ENCODE assay signal across 20 cellular contexts in genomic region chr12:47920913-47921312, GRCh38. TPM values are rescaled to one million over a fixed set of nuclear protein-coding genes. Genes with fewer than 3 reads are reported as not detected.
DNase-seq lines count a peak whose midpoint lies in the region; ATAC-seq and TF ChIP-seq lines count a peak whose summit lies in the region.
"Had no signal": no experiment of that assay in that cellular context is flagged by ENCODE, and none has a peak within 500 bp of the region (broad histone marks: within the 10 kb centered on the region; RNA-seq: fewer than 3 reads in every experiment).

No MANE protein-coding gene starts in this region.

- H3K4me1 Mint-ChIP-seq in activated CD8-positive, alpha-beta memory T cell treated with anti-CD3 and anti-CD28 coated beads, Interleukin-2, amount 10 ng/mL, durations not matched to agents 7 days and 5 days, result no peaks in the 10 kb centered on the region
- H3K4me1 Mint-ChIP-seq in endodermal cell (no peaks in the 10 kb centered on the region), T-helper 17 cell (no peaks in the 10 kb centered on the region)
- no peaks in the 10 kb centered on the region for H3K4me1 Mint-ChIP-seq in activated CD4-positive, alpha-beta T cell treated with anti-CD3 and anti-CD28 coated beads, Interleukin-2, amount 10 ng/mL, durations not matched to agents 24 days and 14 days
- H3K4me1 Mint-ChIP-seq: B cell had no signal

- no peaks in the 10 kb centered on the region for H3K36me3 ChIP-seq in endodermal cell (ENCODE audit: control insufficient read depth, insufficient read depth, low read length)
- no peaks in the 10 kb centered on the region for H3K36me3 ChIP-seq in sigmoid colon
- H3K36me3 ChIP-seq: BLaER1 treated with 17β-estradiol and CSF1 and Interleukin-3, amounts not matched to agents 10 nM and 100 nM had no signal

- no peaks in the 10 kb centered on the region for H3K4me1 ChIP-seq in endodermal cell (ENCODE audit: control insufficient read depth, insufficient read depth, low read length)
- no peaks in the 10 kb centered on the region for H3K4me1 ChIP-seq in sigmoid colon
- H3K4me1 ChIP-seq: A549; BLaER1 treated with 17β-estradiol and CSF1 and Interleukin-3, amounts not matched to agents 10 nM and 100 nM; Caco-2 had no signal

- H3K27ac ChIP-seq in endodermal cell (ENCODE audit: low read depth, low read length) (no peak overlapping the region), sigmoid colon (no peak overlapping the region)
- H3K27ac ChIP-seq: 22Rv1; A549; BLaER1 treated with 17β-estradiol and CSF1 and Interleukin-3, amounts not matched to agents 10 nM and 100 nM; C4-2B had no signal

- TF ChIP-seq EP300 in sigmoid colon (IDR thresholded peaks at IDR 0.05), result no peak

- H3K27ac Mint-ChIP-seq in activated CD8-positive, alpha-beta memory T cell treated with anti-CD3 and anti-CD28 coated beads, Interleukin-2, amount 10 ng/mL, durations not matched to agents 7 days and 5 days, result no peak overlapping the region
- no peak overlapping the region for H3K27ac Mint-ChIP-seq in endodermal cell
- H3K27ac Mint-ChIP-seq in activated CD4-positive, alpha-beta T cell treated with anti-CD3 and anti-CD28 coated beads, Interleukin-2, amount 10 ng/mL, durations not matched to agents 24 days and 14 days, result no peak overlapping the region
- H3K27ac Mint-ChIP-seq in T-helper 17 cell, result no peak overlapping the region
- H3K27ac Mint-ChIP-seq: B cell; CD4-positive, alpha-beta T cell; CD8-positive, alpha-beta T cell had no signal

- intact Hi-C loops in sigmoid colon (cut with DNase I), result no loop called here
- intact Hi-C loops in activated CD4-positive, alpha-beta T cell treated with anti-CD3 and anti-CD28 coated beads, Interleukin-2, amount 10 ng/mL, durations not matched to agents 24 days and 14 days (cut with micrococcal nuclease), result no loop called here

- no peak for ATAC-seq in activated CD8-positive, alpha-beta memory T cell treated with anti-CD3 and anti-CD28 coated beads, Interleukin-2, amount 10 ng/mL, durations not matched to agents 7 days and 5 days
- no peak for ATAC-seq in T-helper 17 cell
- ATAC-seq: A549; CD8-positive, alpha-beta T cell had no signal

- peaks cover 66% of the 10 kb centered on the region for H3K27me3 Mint-ChIP-seq in activated CD8-positive, alpha-beta memory T cell treated with anti-CD3 and anti-CD28 coated beads, Interleukin-2, amount 10 ng/mL, durations not matched to agents 7 days and 5 days
- peaks cover 61% of the 10 kb centered on the region for H3K27me3 Mint-ChIP-seq in endodermal cell (ENCODE audit: insufficient read depth)
- peaks cover 43% of the 10 kb centered on the region for H3K27me3 Mint-ChIP-seq in activated CD4-positive, alpha-beta T cell treated with anti-CD3 and anti-CD28 coated beads, Interleukin-2, amount 10 ng/mL, durations not matched to agents 24 days and 14 days
- peaks cover 30% of the 10 kb centered on the region for H3K27me3 Mint-ChIP-seq in T-helper 17 cell
- H3K27me3 Mint-ChIP-seq: CD4-positive, alpha-beta T cell had no signal

- H3K4me3 ChIP-seq in endodermal cell (ENCODE audit: low read length) (no peak overlapping the region), sigmoid colon (no peak overlapping the region)
- H3K4me3 ChIP-seq: A549; BLaER1 treated with 17β-estradiol and CSF1 and Interleukin-3, amounts not matched to agents 10 nM and 100 nM had no signal

- H3K9ac ChIP-seq in endodermal cell (ENCODE audit: extremely low read depth, low read length, poor library complexity, severe bottlenecking), result no peak overlapping the region
- H3K9ac ChIP-seq: BLaER1 treated with 17β-estradiol and CSF1 and Interleukin-3, amounts not matched to agents 10 nM and 100 nM had no signal

- TF ChIP-seq POLR2A in sigmoid colon (IDR thresholded peaks at IDR 0.05), result no peak

- H3K36me3 Mint-ChIP-seq in activated CD8-positive, alpha-beta memory T cell treated with anti-CD3 and anti-CD28 coated beads, Interleukin-2, amount 10 ng/mL, durations not matched to agents 7 days and 5 days, result no peaks in the 10 kb centered on the region
- H3K36me3 Mint-ChIP-seq in endodermal cell (ENCODE audit: low read depth), result no peaks in the 10 kb centered on the region
- H3K36me3 Mint-ChIP-seq in activated CD4-positive, alpha-beta T cell treated with anti-CD3 and anti-CD28 coated beads, Interleukin-2, amount 10 ng/mL, durations not matched to agents 24 days and 14 days (ENCODE audit: low read depth), result no peaks in the 10 kb centered on the region
- no peaks in the 10 kb centered on the region for H3K36me3 Mint-ChIP-seq in T-helper 17 cell (ENCODE audit: low read depth)
- H3K36me3 Mint-ChIP-seq: CD8-positive, alpha-beta T cell had no signal

- TF ChIP-seq CTCF in endodermal cell (conservative IDR thresholded peaks at IDR 0.05), result no peak
- no peak for TF ChIP-seq CTCF in sigmoid colon (IDR thresholded peaks at IDR 0.05)

- DNase-seq in activated CD8-positive, alpha-beta memory T cell treated with anti-CD3 and anti-CD28 coated beads, Interleukin-2, amount 10 ng/mL, durations not matched to agents 7 days and 5 days, result peak; percentile 31
- no peak for DNase-seq in activated CD8-positive, alpha-beta memory T cell treated with anti-CD3 and anti-CD28 coated beads, Interleukin-2, amount 50 U/mL, for 48 hours
- peak; percentile 12 for DNase-seq in endodermal cell
- DNase-seq in islet precursor cell, result peak; percentile 51
- peak; percentile 2 for DNase-seq in sigmoid colon
- no peak for DNase-seq in NCI-H187 (lab: John Stamatoyannopoulos, UW)
- no peak for DNase-seq in activated CD4-positive, alpha-beta T cell treated with anti-CD3 and anti-CD28 coated beads, Interleukin-2, amount 10 ng/mL, durations not matched to agents 24 days and 14 days
- DNase-seq in T-helper 17 cell, result no peak
- DNase-seq: AML-193; Caco-2; Calu3; CD4-positive, alpha-beta T cell; CD8-positive, alpha-beta T cell; DMS79 treated with DMSO at 0.1 percent for 48 hours; GF-D8 had no signal

- H3K27me3 ChIP-seq in endodermal cell (ENCODE audit: control insufficient read depth, insufficient read depth, low read length, poor library complexity, severe bottlenecking), result peaks cover 77% of the 10 kb centered on the region
- no peaks in the 10 kb centered on the region for H3K27me3 ChIP-seq in sigmoid colon
- H3K27me3 ChIP-seq: BLaER1 treated with 17β-estradiol and CSF1 and Interleukin-3, amounts not matched to agents 10 nM and 100 nM had no signal

- no peaks in the 10 kb centered on the region for H3K9me3 Mint-ChIP-seq in activated CD8-positive, alpha-beta memory T cell treated with anti-CD3 and anti-CD28 coated beads, Interleukin-2, amount 10 ng/mL, durations not matched to agents 7 days and 5 days (ENCODE audit: low read depth)
- no peaks in the 10 kb centered on the region for H3K9me3 Mint-ChIP-seq in endodermal cell
- H3K9me3 Mint-ChIP-seq in activated CD4-positive, alpha-beta T cell treated with anti-CD3 and anti-CD28 coated beads, Interleukin-2, amount 10 ng/mL, durations not matched to agents 24 days and 14 days, result no peaks in the 10 kb centered on the region
- H3K9me3 Mint-ChIP-seq: CD4-positive, alpha-beta T cell; CD8-positive, alpha-beta T cell had no signal

- no peak overlapping the region for H3K4me3 Mint-ChIP-seq in activated CD8-positive, alpha-beta memory T cell treated with anti-CD3 and anti-CD28 coated beads, Interleukin-2, amount 10 ng/mL, durations not matched to agents 7 days and 5 days
- H3K4me3 Mint-ChIP-seq in endodermal cell, result no peak overlapping the region
- no peak overlapping the region for H3K4me3 Mint-ChIP-seq in activated CD4-positive, alpha-beta T cell treated with anti-CD3 and anti-CD28 coated beads, Interleukin-2, amount 10 ng/mL, durations not matched to agents 24 days and 14 days
- no peak overlapping the region for H3K4me3 Mint-ChIP-seq in T-helper 17 cell
- H3K4me3 Mint-ChIP-seq: B cell; CD4-positive, alpha-beta T cell; CD8-positive, alpha-beta T cell had no signal

- H3K9me3 ChIP-seq in endodermal cell (ENCODE audit: control insufficient read depth, low read length), result no peaks in the 10 kb centered on the region
- H3K9me3 ChIP-seq in sigmoid colon, result no peaks in the 10 kb centered on the region
- H3K9me3 ChIP-seq in T-helper 17 cell (ENCODE audit: control insufficient read depth, low read length, poor library complexity, severe bottlenecking), result no peaks in the 10 kb centered on the region
- H3K9me3 ChIP-seq: A549, Caco-2 had no signal

- 79 to 84% methylated on average over 6 of the region's 6 CpGs for WGBS in endodermal cell (ENCODE audit: insufficient coverage in 1 of 2, insufficient read length in 1 of 2), 2 experiments
- 68 to 75% methylated on average over 6 of the region's 6 CpGs for WGBS in sigmoid colon, 2 donors

- CTCF ChIA-PET in activated CD8-positive, alpha-beta memory T cell treated with anti-CD3 and anti-CD28 coated beads, Interleukin-2, amount 10 ng/mL, durations not matched to agents 7 days and 5 days (lab: Charles Lee), result interaction anchor here (1.0 to 1.1 kb wide), 2 partner anchors 26 to 29 kb away, joined by 3 read pairs; no protein-coding TSS in a partner anchor

RNA-seq across cellular contexts. Expression of gene VDR, which starts 16.1 kb away (rescaled TPM):
- total RNA-seq in activated CD8-positive, alpha-beta memory T cell treated with anti-CD3 and anti-CD28 coated beads, Interleukin-2, amount 10 ng/mL, durations not matched to agents 7 days and 5 days, result 10 to 100 TPM; 34.9 to 69.8 TPM
- total RNA-seq in endodermal cell (under 1 TPM in 1 of 2 donors, not detected in 1; 0.04 TPM), sigmoid colon (1 to 10 TPM in 3 of 4 donors, under 1 TPM in 1; 0.71 to 2.5 (median 1.5) TPM), T-helper 17 cell (1 to 10 TPM; 1.8 to 4.5 TPM)
- polyA plus RNA-seq in endodermal cell (2013, experiment 1 of 2), result not detected
- polyA plus RNA-seq in endodermal cell (2013, experiment 2 of 2), result not detected
- polyA plus RNA-seq in sigmoid colon, result 10 to 100 TPM; 36.0 to 69.1 (median 60.5) TPM
- 267 and 277 TPM in 2 replicates for total RNA-seq in activated CD4-positive, alpha-beta T cell treated with anti-CD3 and anti-CD28 coated beads, Interleukin-2, amount 10 ng/mL, durations not matched to agents 24 days and 14 days

RNA-seq across cellular contexts. Expression of gene TMEM106C, which starts 42.5 kb away (rescaled TPM):
- 100 to 1,000 TPM; 162 to 174 TPM for total RNA-seq in activated CD8-positive, alpha-beta memory T cell treated with anti-CD3 and anti-CD28 coated beads, Interleukin-2, amount 10 ng/mL, durations not matched to agents 7 days and 5 days
- total RNA-seq in endodermal cell, result 10 to 100 TPM; 17.3 to 61.6 TPM
- 120 TPM for polyA plus RNA-seq in endodermal cell (2013, experiment 1 of 2)
- polyA plus RNA-seq in endodermal cell (2013, experiment 2 of 2), result 114 TPM
- 100 to 1,000 TPM in 2 of 4 donors, 10 to 100 TPM in 2; 46.2 to 122 (median 92.2) TPM for total RNA-seq in sigmoid colon
- polyA plus RNA-seq in sigmoid colon, result 100 to 1,000 TPM; 145 to 199 (median 169) TPM
- total RNA-seq in activated CD4-positive, alpha-beta T cell treated with anti-CD3 and anti-CD28 coated beads, Interleukin-2, amount 10 ng/mL, durations not matched to agents 24 days and 14 days, result 155 and 162 TPM in 2 replicates
- 10 to 100 TPM; 17.5 to 20.5 TPM for total RNA-seq in T-helper 17 cell

Comparison
In these comparisons a context has a peak if more than half of its experiments do, and no peak if none do; other contexts are left out.
1. DNase-seq: peak in activated CD8-positive, alpha-beta memory T cell treated with anti-CD3 and anti-CD28 coated beads, Interleukin-2, amount 10 ng/mL, durations not matched to agents 7 days and 5 days (single experiment), endodermal cell (single experiment), islet precursor cell (single experiment) and sigmoid colon (single experiment); none in activated CD8-positive, alpha-beta memory T cell treated with anti-CD3 and anti-CD28 coated beads, Interleukin-2, amount 50 U/mL, for 48 hours (single experiment), NCI-H187 (0 of 2), activated CD4-positive, alpha-beta T cell treated with anti-CD3 and anti-CD28 coated beads, Interleukin-2, amount 10 ng/mL, durations not matched to agents 24 days and 14 days (single experiment) and T-helper 17 cell (0 of 3).
2. RNA of gene VDR, which starts 16.1 kb away (total RNA-seq): 267 to 277 TPM in activated CD4-positive, alpha-beta T cell treated with anti-CD3 and anti-CD28 coated beads, Interleukin-2, amount 10 ng/mL, durations not matched to agents 24 days and 14 days and 34.9 to 69.8 TPM in activated CD8-positive, alpha-beta memory T cell treated with anti-CD3 and anti-CD28 coated beads, Interleukin-2, amount 10 ng/mL, durations not matched to agents 7 days and 5 days; 1.8 to 4.5 TPM in T-helper 17 cell, 0.71 to 2.5 TPM in sigmoid colon and 0.04 TPM in endodermal cell; every median in the first group is over 4 times any median in the second.